In genomic region chr14:85187521-85187920, GRCh38 we compare ENCODE assay signal across 18 cellular contexts.
DNase-seq lines count a peak whose midpoint lies in the region; ATAC-seq, FAIRE-seq and TF ChIP-seq lines count a peak whose summit lies in the region.
"Had no signal": no experiment of that assay in that cellular context is flagged by ENCODE, and none has a peak within 500 bp of the region (broad histone marks: within the 10 kb centered on the region; RNA-seq: fewer than 3 reads in every experiment).

No MANE protein-coding gene starts in this region.

- no peaks in the 10 kb centered on the region for H3F3A ChIP-seq in neural progenitor cell (ENCODE audit: low read depth)

- H3K27me3 ChIP-seq in neural progenitor cell = no peaks in the 10 kb centered on the region

- H3K27ac Mint-ChIP-seq in neural progenitor cell = no peak overlapping the region

- H4K20me1 ChIP-seq in neural progenitor cell (ENCODE audit: low read depth) = no peaks in the 10 kb centered on the region

- H3K4me3 Mint-ChIP-seq in neural progenitor cell = no peak overlapping the region

- H3K4me3 ChIP-seq in epithelial cell of esophagus (ENCODE audit: low read length) = no peak overlapping the region
- no peak overlapping the region for H3K4me3 ChIP-seq in neural progenitor cell
- H3K4me3 ChIP-seq: A549 had no signal

- no peak overlapping the region for H3K27ac ChIP-seq in neural progenitor cell
- H3K27ac ChIP-seq: A549, HL-60 had no signal

- no peak overlapping the region for H3K9ac ChIP-seq in neural progenitor cell

- H3K36me3 Mint-ChIP-seq in neural progenitor cell = no peaks in the 10 kb centered on the region

- intact Hi-C loops in left colon (cut with DNase I, micrococcal nuclease) = no loop called here

- H3K4me1 ChIP-seq in neural progenitor cell = no peaks in the 10 kb centered on the region
- H3K4me1 ChIP-seq: A549 had no signal

- TF ChIP-seq CTCF in D721Med (IDR thresholded peaks at IDR 0.05; ENCODE audit: insufficient read depth, missing control alignments) (no peak), epithelial cell of esophagus (IDR thresholded peaks at IDR 0.05; ENCODE audit: insufficient read depth, low read depth, low read length, missing control alignments) (no peak), neural progenitor cell (IDR thresholded peaks at IDR 0.05) (no peak)

- peak; percentile 16 for FAIRE-seq in D721Med (lab: Jason Lieb, UNC)
- FAIRE-seq: A549, H54 had no signal

- peaks cover 2% of the 10 kb centered on the region for H3K27me3 Mint-ChIP-seq in neural progenitor cell (ENCODE audit: insufficient read depth, low read depth)

- H3K9me3 Mint-ChIP-seq in neural progenitor cell = no peaks in the 10 kb centered on the region

- DNase-seq in D721Med (ENCODE audit: insufficient read length, low spot score) = no peak
- peak; percentile 23 for DNase-seq in HCEC 1CT
- peak; percentile 26 for DNase-seq in NCI-H69 (lab: John Stamatoyannopoulos, UW)
- peak; percentile 58 for DNase-seq in epithelial cell of esophagus (ENCODE audit: low read depth)
- no peak for DNase-seq in activated CD4-positive, alpha-beta T cell treated with anti-CD3 and anti-CD28 coated beads, Interleukin-2, amount 50 U/mL, for 4 hours
- no peak for DNase-seq in left colon
- DNase-seq in neural progenitor cell (ENCODE audit: low spot score) = no peak
- DNase-seq: C1 segment of cervical spinal cord; DMS 273 treated with DMSO at 0.1 percent for 48 hours; MV-4-11; NCI-H1417 treated with DMSO at 0.1 percent for 48 hours; NCI-H1930; NCI-H526; NK-92 treated with Interleukin-12 subunit alpha and Interleukin-12 subunit beta, amount 100 ng/mL, for 24 hours had no signal

- no peaks in the 10 kb centered on the region for H3K9me3 ChIP-seq in neural progenitor cell (ENCODE audit: low read depth)
- H3K9me3 ChIP-seq: A549 had no signal

- H3K4me1 Mint-ChIP-seq in neural progenitor cell = no peaks in the 10 kb centered on the region

- no peaks in the 10 kb centered on the region for H3K36me3 ChIP-seq in neural progenitor cell

- H3K79me2 ChIP-seq in neural progenitor cell (ENCODE audit: low read depth) = no peaks in the 10 kb centered on the region

- no peak overlapping the region for H2AFZ ChIP-seq in neural progenitor cell (replicated peaks)

- ATAC-seq in left colon (no peak), HG03520 (IDR thresholded peaks at IDR 0.05; ENCODE audit: unreplicated experiment) (no peak)
- ATAC-seq: A549 had no signal

- H3K4me2 ChIP-seq in neural progenitor cell = no peak overlapping the region
- H3K4me2 ChIP-seq: A549 had no signal

Comparison
In these comparisons a context has a peak if more than half of its experiments do, and no peak if none do; other contexts are left out.
1. DNase-seq: peak in HCEC 1CT (single experiment), NCI-H69 (single experiment) and epithelial cell of esophagus (single experiment); none in D721Med (single experiment), activated CD4-positive, alpha-beta T cell treated with anti-CD3 and anti-CD28 coated beads, Interleukin-2, amount 50 U/mL, for 4 hours (0 of 2), left colon (0 of 2) and neural progenitor cell (single experiment).